Comparison of ENCODE assay signal across 14 cellular contexts in the genomic region with DNA sequence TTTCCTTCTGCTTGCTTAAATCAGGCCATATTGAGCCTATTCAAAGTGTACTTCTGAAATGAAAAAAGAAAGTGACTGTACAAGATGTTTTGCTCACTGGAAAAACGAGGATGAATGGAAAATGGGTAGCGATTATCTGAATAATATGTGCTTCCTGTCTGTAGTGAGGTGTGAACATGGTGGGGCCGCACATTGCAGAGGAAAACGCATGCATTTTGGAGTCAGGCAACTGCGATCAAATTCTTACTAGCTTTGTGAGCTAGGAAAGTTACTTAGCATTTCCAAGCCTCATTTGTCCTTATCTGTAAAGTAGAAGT.
DNase-seq lines count a peak whose midpoint lies in the region; ATAC-seq, FAIRE-seq and TF ChIP-seq lines count a peak whose summit lies in the region.
"Had no signal": no experiment of that assay in that cellular context is flagged by ENCODE, and none has a peak within 500 bp of the region (broad histone marks: within the 10 kb centered on the region; RNA-seq: fewer than 3 reads in every experiment).

No MANE protein-coding gene starts in this region.

- FAIRE-seq in islet of Langerhans (lab: Jason Lieb, UNC) = peak; percentile 76
- FAIRE-seq: A204.1 had no signal

- DNase-seq in natural killer cell (no peak), RWPE2 (ENCODE audit: low spot score) (no peak), NCI-H1417 (lab: John Stamatoyannopoulos, UW) (no peak), SKM-1 treated with dmso at 0.1 percent for 144 hours (lab: John Stamatoyannopoulos, UW; ENCODE audit: unreplicated experiment) (no peak), GM10248 (ENCODE audit: extremely low spot score) (no peak)
- DNase-seq in natural killer cell treated with Interleukin-12 subunit alpha and Interleukin-12 subunit beta and Interleukin-15 and Interleukin-18, amount 100 ng/mL, for 72 hours (ENCODE audit: low spot score) = no peak
- no peak for DNase-seq in CD4-positive, alpha-beta memory T cell
- DNase-seq: SIG-M5 had no signal

- H3K4me1 ChIP-seq in RWPE2 (ENCODE audit: insufficient read depth, poor library complexity, severe bottlenecking) = no peaks in the 10 kb centered on the region
- H3K4me1 ChIP-seq in CD4-positive, alpha-beta memory T cell (ENCODE audit: insufficient read depth, low read length) = no peaks in the 10 kb centered on the region
- H3K4me1 ChIP-seq: BE2C had no signal

- CTCF ChIA-PET in CD4-positive, alpha-beta memory T cell (lab: Charles Lee; ENCODE audit: partially characterized antibody) = interaction anchor here (0.6 to 8.6 kb wide), 16 partner anchors 9 to 347 kb away, joined by 3 to 224 read pairs (median 4); no protein-coding TSS in a partner anchor
- CTCF ChIA-PET in GM10248 (lab: Yijun Ruan, JAX) = interaction anchor here (1.0 to 8.7 kb wide), 19 partner anchors 9 to 306 kb away, joined by 3 to 277 read pairs (median 7); no protein-coding TSS in a partner anchor

- no peak overlapping the region for H3K27ac ChIP-seq in RWPE2 (ENCODE audit: poor library complexity, severe bottlenecking)
- H3K27ac ChIP-seq in CD4-positive, alpha-beta memory T cell (ENCODE audit: low read depth, low read length) = no peak overlapping the region

- TF ChIP-seq CTCF in natural killer cell (IDR thresholded peaks at IDR 0.05) (peak; percentile 54), RWPE2 (IDR thresholded peaks at IDR 0.05; ENCODE audit: poor library complexity, severe bottlenecking) (peak; percentile 86), GM10248 (IDR thresholded peaks at IDR 0.05; ENCODE audit: control extremely low read depth, extremely low read depth, low read depth, missing control alignments) (no peak)

- H3K27me3 ChIP-seq in RWPE2 (ENCODE audit: insufficient read depth, poor library complexity, severe bottlenecking) = no peaks in the 10 kb centered on the region
- no peaks in the 10 kb centered on the region for H3K27me3 ChIP-seq in CD4-positive, alpha-beta memory T cell (ENCODE audit: insufficient read depth, low read length)
- H3K27me3 ChIP-seq: BE2C had no signal

- H3K9me3 ChIP-seq in RWPE2 (ENCODE audit: severe bottlenecking) = no peaks in the 10 kb centered on the region
- H3K9me3 ChIP-seq in CD4-positive, alpha-beta memory T cell (ENCODE audit: control insufficient read depth in 1 of 2, low read length in 2 of 2) = no peaks in the 10 kb centered on the region
- H3K9me3 ChIP-seq: BE2C, SK-N-SH had no signal

- no peak overlapping the region for H3K27ac Mint-ChIP-seq in natural killer cell
- no peak overlapping the region for H3K27ac Mint-ChIP-seq in natural killer cell treated with Interleukin-12 subunit alpha and Interleukin-12 subunit beta and Interleukin-15 and Interleukin-18, amount 100 ng/mL, for 72 hours
- H3K27ac Mint-ChIP-seq in CD4-positive, alpha-beta memory T cell = peak overlapping the region in 1 of 7 donors; percentile 63
- H3K27ac Mint-ChIP-seq: IgD-negative memory B cell had no signal

- no peaks in the 10 kb centered on the region for H3K36me3 ChIP-seq in RWPE2 (ENCODE audit: low read depth)
- no peaks in the 10 kb centered on the region for H3K36me3 ChIP-seq in CD4-positive, alpha-beta memory T cell (ENCODE audit: insufficient read depth, low read length)
- H3K36me3 ChIP-seq: BE2C had no signal

- no peak overlapping the region for H3K4me3 Mint-ChIP-seq in natural killer cell
- H3K4me3 Mint-ChIP-seq in natural killer cell treated with Interleukin-12 subunit alpha and Interleukin-12 subunit beta and Interleukin-15 and Interleukin-18, amount 100 ng/mL, for 72 hours = no peak overlapping the region
- peak overlapping the region in 1 of 8 donors; percentile 27 for H3K4me3 Mint-ChIP-seq in CD4-positive, alpha-beta memory T cell
- H3K4me3 Mint-ChIP-seq: CD4-positive, CD25-positive, alpha-beta regulatory T cell; IgD-negative memory B cell had no signal

- H3K4me1 Mint-ChIP-seq in natural killer cell = peaks cover 5 to 11% of the 10 kb centered on the region in 2 donors
- peaks cover 0 to 3% of the 10 kb centered on the region in 2 donors for H3K4me1 Mint-ChIP-seq in natural killer cell treated with Interleukin-12 subunit alpha and Interleukin-12 subunit beta and Interleukin-15 and Interleukin-18, amount 100 ng/mL, for 72 hours (ENCODE audit: low read depth in 2 of 2)
- H3K4me1 Mint-ChIP-seq in CD4-positive, alpha-beta memory T cell = peaks cover 0 to 11% (median under 1%) of the 10 kb centered on the region in 4 donors

- H3K4me3 ChIP-seq in RWPE2 (ENCODE audit: severe bottlenecking) = no peak overlapping the region
- no peak overlapping the region for H3K4me3 ChIP-seq in CD4-positive, alpha-beta memory T cell (ENCODE audit: low read length in 2 of 2)

- POLR2A ChIA-PET in CD4-positive, alpha-beta memory T cell (lab: Charles Lee; ENCODE audit: partially characterized antibody) = interaction anchor here (1.1 kb wide), 1 partner anchor 98 kb away, joined by 3 read pairs; no protein-coding TSS in a partner anchor
- POLR2A ChIA-PET in GM10248 (lab: Yijun Ruan, JAX) = no interaction called here

- no peaks in the 10 kb centered on the region for H3K9me3 Mint-ChIP-seq in natural killer cell
- no peaks in the 10 kb centered on the region for H3K9me3 Mint-ChIP-seq in natural killer cell treated with Interleukin-12 subunit alpha and Interleukin-12 subunit beta and Interleukin-15 and Interleukin-18, amount 100 ng/mL, for 72 hours
- H3K9me3 Mint-ChIP-seq in CD4-positive, alpha-beta memory T cell = peaks cover 0 to 9% (median 4%) of the 10 kb centered on the region in 8 donors

- intact Hi-C loops in natural killer cell (cut with micrococcal nuclease) = loop anchor here (1.0 kb wide), 1 partner anchor 98 kb away; no protein-coding TSS in a partner anchor
- intact Hi-C loops in CD4-positive, alpha-beta memory T cell (cut with micrococcal nuclease) = loop anchor here (1.0 to 10.0 kb wide), 4 partner anchors 98 to 1138 kb away; partner anchors contain the start of gene NOL6

- ATAC-seq in natural killer cell = peak in 1 of 3 donors; percentile 4
- ATAC-seq in natural killer cell treated with Interleukin-12 subunit alpha and Interleukin-12 subunit beta and Interleukin-15 and Interleukin-18, amount 100 ng/mL, for 72 hours = no peak
- ATAC-seq in RWPE2 (ENCODE audit: low read depth) = no peak

- no peaks in the 10 kb centered on the region for H3K36me3 Mint-ChIP-seq in natural killer cell
- no peaks in the 10 kb centered on the region for H3K36me3 Mint-ChIP-seq in natural killer cell treated with Interleukin-12 subunit alpha and Interleukin-12 subunit beta and Interleukin-15 and Interleukin-18, amount 100 ng/mL, for 72 hours
- no peaks in the 10 kb centered on the region for H3K36me3 Mint-ChIP-seq in CD4-positive, alpha-beta memory T cell
- H3K36me3 Mint-ChIP-seq: CD4-positive, CD25-positive, alpha-beta regulatory T cell had no signal

- H3K27me3 Mint-ChIP-seq in natural killer cell (ENCODE audit: low read depth in 2 of 2) = peaks cover 7% of the 10 kb centered on the region in 2 donors
- H3K27me3 Mint-ChIP-seq in natural killer cell treated with Interleukin-12 subunit alpha and Interleukin-12 subunit beta and Interleukin-15 and Interleukin-18, amount 100 ng/mL, for 72 hours = peaks cover 7 to 9% of the 10 kb centered on the region in 2 donors
- peaks cover 6 to 9% of the 10 kb centered on the region in 2 donors for H3K27me3 Mint-ChIP-seq in CD4-positive, alpha-beta memory T cell
